Comparison of ENCODE assay signal across 24 cellular contexts in the genomic region with DNA sequence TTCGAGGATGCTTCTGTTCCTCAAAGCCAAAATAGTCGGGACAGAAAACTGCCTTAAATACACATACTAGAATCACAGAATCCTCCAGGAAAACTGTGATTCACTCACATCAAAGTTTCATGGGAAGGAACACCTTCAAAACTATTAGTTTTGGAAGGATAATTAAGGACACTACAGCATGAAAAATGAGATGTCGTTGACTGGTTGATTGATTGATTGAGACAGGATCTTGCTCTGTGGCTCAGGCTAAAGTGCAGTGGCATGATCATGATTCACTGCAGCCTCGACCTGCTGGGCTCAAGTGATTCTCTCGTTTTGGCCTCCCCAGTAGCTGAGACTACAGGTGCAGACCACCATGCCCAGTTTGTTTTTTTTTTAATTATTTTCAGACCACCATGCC.
"Had no signal": no experiment of that assay in that cellular context is flagged by ENCODE, and none has a peak within 500 bp of the region (broad histone marks: within the 10 kb centered on the region; RNA-seq: fewer than 3 reads in every experiment).

No MANE protein-coding gene starts in this region.

- H2AFZ ChIP-seq: neural progenitor cell, parathyroid adenoma had no signal

- H3K9ac ChIP-seq: neural progenitor cell, parathyroid adenoma had no signal

- H3K4me3 ChIP-seq: neural progenitor cell, ovary, psoas muscle, right lobe of liver, sigmoid colon, stomach, thoracic aorta, thyroid gland, tibial nerve, upper lobe of left lung, vagina had no signal

- H3K27ac ChIP-seq: neural progenitor cell, ovary, parathyroid adenoma, psoas muscle, right lobe of liver, sigmoid colon, stomach, thoracic aorta, thyroid gland, tibial nerve, upper lobe of left lung, vagina had no signal

- H3K79me2 ChIP-seq: parathyroid adenoma had no signal

- H3K4me2 ChIP-seq: neural progenitor cell had no signal

- DNase-seq: occipital lobe; ovary; posterior cingulate gyrus; psoas muscle; right cardiac atrium; right lobe of liver; sigmoid colon; small intestine; stimulated activated CD4-positive, alpha-beta T cell treated with anti-CD3 and anti-CD28 coated beads, Interleukin-15, amount 100 ng/mL, for 24 hours; stimulated activated CD4-positive, alpha-beta T cell treated with anti-CD3 and anti-CD28 coated beads, Interleukin-2, amount 100 ng/mL, for 24 hours; stimulated activated CD4-positive, alpha-beta T cell treated with anti-CD3 and anti-CD28 coated beads, Interleukin-2, amount 100 ng/mL, for 48 hours; stimulated activated CD4-positive, alpha-beta T cell treated with anti-CD3 and anti-CD28 coated beads, Interleukin-4, amount 100 ng/mL, for 24 hours; stimulated activated naive B cell treated with anti-CD40 and anti-IgM and Interleukin-4, amounts not matched to agents 10 μg/mL and 1 μg/mL and 100 μg/mL, for 72 hours; stimulated activated naive CD4-positive, alpha-beta T cell treated with Interleukin-2 at 50 U/mL for 16 hours; stomach; thyroid gland; trophoblast cell; upper lobe of left lung had no signal

- H3K36me3 ChIP-seq: neural progenitor cell, ovary, right lobe of liver, sigmoid colon, stomach, thoracic aorta, thyroid gland, tibial nerve, upper lobe of left lung, vagina had no signal

- H3K27me3 ChIP-seq: neural progenitor cell, ovary, right lobe of liver, sigmoid colon, stomach, thyroid gland, tibial nerve, upper lobe of left lung, vagina had no signal

- H3K4me1 ChIP-seq: parathyroid adenoma, psoas muscle, right lobe of liver, sigmoid colon, stomach, upper lobe of left lung, vagina had no signal

- H3K9me3 ChIP-seq: ovary, psoas muscle, right lobe of liver, sigmoid colon, stomach, thoracic aorta, thyroid gland, tibial nerve, upper lobe of left lung, vagina had no signal

- FAIRE-seq: small intestine, urothelium cell line had no signal
